17 cellular contexts compared by ENCODE assay signal in the genomic region with DNA sequence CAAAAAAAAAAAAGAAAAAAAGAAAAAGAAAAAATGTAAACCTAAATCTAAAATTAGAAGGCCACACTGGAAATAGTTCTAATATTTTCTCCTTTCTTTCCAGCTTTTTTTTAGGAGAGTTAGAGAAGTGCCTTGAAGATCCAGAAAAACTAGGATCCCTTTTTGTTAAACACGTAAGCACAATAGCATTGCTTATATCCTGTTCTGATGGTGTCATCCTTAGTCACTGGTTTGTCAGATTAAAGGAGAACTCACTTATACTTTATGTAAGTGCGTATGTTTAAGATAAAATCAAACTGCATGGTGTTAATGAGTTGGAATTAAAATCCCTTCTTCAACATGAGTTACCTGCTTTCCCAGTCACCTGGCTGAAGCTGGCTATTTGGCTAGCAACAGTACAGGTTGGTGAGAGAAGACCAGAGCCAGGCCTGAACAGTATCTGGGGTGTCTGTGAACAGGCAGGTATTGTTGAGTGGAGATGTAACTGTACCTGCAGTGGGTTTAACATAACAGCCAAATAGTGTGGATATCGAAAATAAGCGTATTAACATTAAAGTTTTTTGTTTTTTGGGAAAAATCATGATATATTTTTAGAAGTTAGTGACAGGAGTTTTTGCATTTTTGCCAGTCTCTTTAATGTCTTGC.
DNase-seq lines count a peak whose midpoint lies in the region; ATAC-seq and TF ChIP-seq lines count a peak whose summit lies in the region.
"Had no signal": no experiment of that assay in that cellular context is flagged by ENCODE, and none has a peak within 500 bp of the region (broad histone marks: within the 10 kb centered on the region; RNA-seq: fewer than 3 reads in every experiment).

No MANE protein-coding gene starts in this region.

- no peak for TF ChIP-seq CTCF in nephron progenitor cell (IDR thresholded peaks at IDR 0.05)

- H3K27me3 Mint-ChIP-seq in dendritic cell treated with granulocyte-macrophage colony-stimulating factor and Interleukin-4, amounts not matched to agents 40 ng/mL and 50 ng/mL, for 4 days, result no peaks in the 10 kb centered on the region
- no peaks in the 10 kb centered on the region for H3K27me3 Mint-ChIP-seq in nephron progenitor cell (ENCODE audit: low read depth, poor library complexity)
- H3K27me3 Mint-ChIP-seq: B cell had no signal

- H3K36me3 Mint-ChIP-seq in dendritic cell treated with granulocyte-macrophage colony-stimulating factor and Interleukin-4, amounts not matched to agents 40 ng/mL and 50 ng/mL, for 4 days (ENCODE audit: low read depth), result peaks cover 83% of the 10 kb centered on the region
- peaks cover 71% of the 10 kb centered on the region for H3K36me3 Mint-ChIP-seq in nephron progenitor cell (ENCODE audit: low read depth)

- DNase-seq in ELR (ENCODE audit: low read depth) (peak; percentile 91), RPMI7951 (ENCODE audit: low read depth) (peak; percentile 48), nephron progenitor cell (no peak), 8988T (no peak), NCI-H128 (lab: John Stamatoyannopoulos, UW; ENCODE audit: unreplicated experiment) (no peak)
- no peak for DNase-seq in activated effector memory CD4-positive, alpha-beta T cell treated with anti-CD3 and anti-CD28 coated beads, Interleukin-2, amount 50 U/mL, for 16 hours
- DNase-seq: activated CD4-positive, alpha-beta T cell treated with anti-CD3 and anti-CD28 coated beads, Interleukin-2, amount 50 U/mL, for 4 hours; activated T-cell treated with anti-CD3 and anti-CD28 coated beads, Interleukin-2, amount 50 U/mL, for 72 hours; amygdala; dorsolateral prefrontal cortex; islet precursor cell; NCI-H1092 treated with DMSO at 0.1 percent for 48 hours; transverse colon had no signal

- no peak overlapping the region for H3K4me3 Mint-ChIP-seq in dendritic cell treated with granulocyte-macrophage colony-stimulating factor and Interleukin-4, amounts not matched to agents 40 ng/mL and 50 ng/mL, for 4 days
- no peak overlapping the region for H3K4me3 Mint-ChIP-seq in nephron progenitor cell
- H3K4me3 Mint-ChIP-seq: activated T-cell treated with anti-CD3 and anti-CD28 coated beads, Interleukin-2, amount 50 U/mL, for 72 hours; B cell had no signal

- H3K4me1 Mint-ChIP-seq in dendritic cell treated with granulocyte-macrophage colony-stimulating factor and Interleukin-4, amounts not matched to agents 40 ng/mL and 50 ng/mL, for 4 days (ENCODE audit: low read depth), result peaks cover 9% of the 10 kb centered on the region
- no peaks in the 10 kb centered on the region for H3K4me1 Mint-ChIP-seq in nephron progenitor cell
- H3K4me1 Mint-ChIP-seq: B cell had no signal

- intact Hi-C loops in dendritic cell treated with granulocyte-macrophage colony-stimulating factor and Interleukin-4, amounts not matched to agents 40 ng/mL and 50 ng/mL, for 4 days (cut with micrococcal nuclease), result no loop called here

- no peaks in the 10 kb centered on the region for H3K9me3 Mint-ChIP-seq in dendritic cell treated with granulocyte-macrophage colony-stimulating factor and Interleukin-4, amounts not matched to agents 40 ng/mL and 50 ng/mL, for 4 days
- H3K9me3 Mint-ChIP-seq in nephron progenitor cell, result no peaks in the 10 kb centered on the region
- H3K9me3 Mint-ChIP-seq: activated T-cell treated with anti-CD3 and anti-CD28 coated beads, Interleukin-2, amount 50 U/mL, for 72 hours had no signal

- ATAC-seq in GM21576 (IDR thresholded peaks at IDR 0.05; ENCODE audit: unreplicated experiment), result no peak
- ATAC-seq: sciatic nerve had no signal

- H3K27ac Mint-ChIP-seq in dendritic cell treated with granulocyte-macrophage colony-stimulating factor and Interleukin-4, amounts not matched to agents 40 ng/mL and 50 ng/mL, for 4 days, result peak overlapping the region; percentile 61
- H3K27ac Mint-ChIP-seq in nephron progenitor cell, result peak overlapping the region; percentile 35
- H3K27ac Mint-ChIP-seq: activated T-cell treated with anti-CD3 and anti-CD28 coated beads, Interleukin-2, amount 50 U/mL, for 72 hours; B cell had no signal

Comparison
In these comparisons a context has a peak if more than half of its experiments do, and no peak if none do; other contexts are left out.
1. DNase-seq: peak in ELR (single experiment) and RPMI7951 (single experiment); none in nephron progenitor cell (single experiment), activated effector memory CD4-positive, alpha-beta T cell treated with anti-CD3 and anti-CD28 coated beads, Interleukin-2, amount 50 U/mL, for 16 hours (single experiment), 8988T (single experiment) and NCI-H128 (single experiment).